Comparison of ENCODE assay signal across 1 cellular context in genomic region chr2:222706616-222707015, GRCh38.
TF ChIP-seq lines count a peak whose summit lies in the region.

No MANE protein-coding gene starts in this region.

TF ChIP-seq in WTC11, 78 proteins besides CTCF, POLR2A, EP300 and RAD21 (continued from another document):
- no peak for TF ChIP-seq STAT6 (CRISPR knock-in tag; conservative IDR thresholded peaks at IDR 0.05; ENCODE audit: low read depth)
- TF ChIP-seq MYBL2 (CRISPR knock-in tag; IDR thresholded peaks at IDR 0.05): no peak
- TF ChIP-seq TEAD1 (CRISPR knock-in tag; IDR thresholded peaks at IDR 0.05): no peak
- no peak for TF ChIP-seq NR2C2 (CRISPR knock-in tag; IDR thresholded peaks at IDR 0.05)
- no peak for TF ChIP-seq MLX (CRISPR knock-in tag; IDR thresholded peaks at IDR 0.05)
- TF ChIP-seq ZSCAN18 (CRISPR knock-in tag; IDR thresholded peaks at IDR 0.05): no peak
- TF ChIP-seq AR (CRISPR knock-in tag; IDR thresholded peaks at IDR 0.05): no peak
- TF ChIP-seq ERG (CRISPR knock-in tag; IDR thresholded peaks at IDR 0.05): no peak
- no peak for TF ChIP-seq ZNF219 (CRISPR knock-in tag; IDR thresholded peaks at IDR 0.05; ENCODE audit: borderline replicate concordance)
- no peak for TF ChIP-seq ZNF232 (CRISPR knock-in tag; IDR thresholded peaks at IDR 0.05)
- no peak for TF ChIP-seq GRHL2 (CRISPR knock-in tag; IDR thresholded peaks at IDR 0.05; ENCODE audit: insufficient replicate concordance, severe bottlenecking)
- no peak for TF ChIP-seq IRF2 (CRISPR knock-in tag; IDR thresholded peaks at IDR 0.05; ENCODE audit: borderline replicate concordance, low read depth)
- TF ChIP-seq ZBTB21 (CRISPR knock-in tag; IDR thresholded peaks at IDR 0.05; ENCODE audit: borderline replicate concordance): no peak
TF ChIP-seq in WTC11: peak in this region for 0.
